Comparison of ENCODE assay signal across 1 cellular context in genomic region chr16:28935333-28935732, GRCh38.
TF ChIP-seq lines count a peak whose summit lies in the region.

No MANE protein-coding gene starts in this region.

TF ChIP-seq in HepG2, 621 proteins besides CTCF, POLR2A, EP300 and RAD21 (continued from another document):
- TF ChIP-seq, protein P1, sequence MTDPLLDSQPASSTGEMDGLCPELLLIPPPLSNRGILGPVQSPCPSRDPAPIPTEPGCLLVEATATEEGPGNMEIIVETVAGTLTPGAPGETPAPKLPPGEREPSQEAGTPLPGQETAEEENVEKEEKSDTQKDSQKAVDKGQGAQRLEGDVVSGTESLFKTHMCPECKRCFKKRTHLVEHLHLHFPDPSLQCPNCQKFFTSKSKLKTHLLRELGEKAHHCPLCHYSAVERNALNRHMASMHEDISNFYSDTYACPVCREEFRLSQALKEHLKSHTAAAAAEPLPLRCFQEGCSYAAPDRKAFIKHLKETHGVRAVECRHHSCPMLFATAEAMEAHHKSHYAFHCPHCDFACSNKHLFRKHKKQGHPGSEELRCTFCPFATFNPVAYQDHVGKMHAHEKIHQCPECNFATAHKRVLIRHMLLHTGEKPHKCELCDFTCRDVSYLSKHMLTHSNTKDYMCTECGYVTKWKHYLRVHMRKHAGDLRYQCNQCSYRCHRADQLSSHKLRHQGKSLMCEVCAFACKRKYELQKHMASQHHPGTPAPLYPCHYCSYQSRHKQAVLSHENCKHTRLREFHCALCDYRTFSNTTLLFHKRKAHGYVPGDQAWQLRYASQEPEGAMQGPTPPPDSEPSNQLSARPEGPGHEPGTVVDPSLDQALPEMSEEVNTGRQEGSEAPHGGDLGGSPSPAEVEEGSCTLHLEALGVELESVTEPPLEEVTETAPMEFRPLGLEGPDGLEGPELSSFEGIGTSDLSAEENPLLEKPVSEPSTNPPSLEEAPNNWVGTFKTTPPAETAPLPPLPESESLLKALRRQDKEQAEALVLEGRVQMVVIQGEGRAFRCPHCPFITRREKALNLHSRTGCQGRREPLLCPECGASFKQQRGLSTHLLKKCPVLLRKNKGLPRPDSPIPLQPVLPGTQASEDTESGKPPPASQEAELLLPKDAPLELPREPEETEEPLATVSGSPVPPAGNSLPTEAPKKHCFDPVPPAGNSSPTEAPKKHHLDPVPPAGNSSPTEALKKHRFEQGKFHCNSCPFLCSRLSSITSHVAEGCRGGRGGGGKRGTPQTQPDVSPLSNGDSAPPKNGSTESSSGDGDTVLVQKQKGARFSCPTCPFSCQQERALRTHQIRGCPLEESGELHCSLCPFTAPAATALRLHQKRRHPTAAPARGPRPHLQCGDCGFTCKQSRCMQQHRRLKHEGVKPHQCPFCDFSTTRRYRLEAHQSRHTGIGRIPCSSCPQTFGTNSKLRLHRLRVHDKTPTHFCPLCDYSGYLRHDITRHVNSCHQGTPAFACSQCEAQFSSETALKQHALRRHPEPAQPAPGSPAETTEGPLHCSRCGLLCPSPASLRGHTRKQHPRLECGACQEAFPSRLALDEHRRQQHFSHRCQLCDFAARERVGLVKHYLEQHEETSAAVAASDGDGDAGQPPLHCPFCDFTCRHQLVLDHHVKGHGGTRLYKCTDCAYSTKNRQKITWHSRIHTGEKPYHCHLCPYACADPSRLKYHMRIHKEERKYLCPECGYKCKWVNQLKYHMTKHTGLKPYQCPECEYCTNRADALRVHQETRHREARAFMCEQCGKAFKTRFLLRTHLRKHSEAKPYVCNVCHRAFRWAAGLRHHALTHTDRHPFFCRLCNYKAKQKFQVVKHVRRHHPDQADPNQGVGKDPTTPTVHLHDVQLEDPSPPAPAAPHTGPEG (CRISPR knock-in tag; IDR thresholded peaks at IDR 0.05), result no peak
